ENCODE assay signal across 1 cellular context in genomic region chr10:1454428-1454827, GRCh38.
TF ChIP-seq lines count a peak whose summit lies in the region.

No MANE protein-coding gene starts in this region.

TF ChIP-seq in GM23338, 12 proteins besides CTCF, POLR2A, EP300 and RAD21 (continued from another document):
- no peak for TF ChIP-seq ZNF462 (CRISPR knock-in tag; IDR thresholded peaks at IDR 0.05)
